2 cellular contexts compared by ENCODE assay signal in genomic region chr7:130491841-130492518, GRCh38.
A peak's percentile ranks its signal among the peaks of the same experiment; 100 is the strongest.
TF ChIP-seq lines count a peak whose summit lies in the region.

TSS of gene MEST (plus strand) at chr7:130492085. CDS start at chr7:130492314, 229 bp downstream.

TF ChIP-seq in IMR-90, 13 proteins besides CTCF, POLR2A, EP300 and RAD21:
- TF ChIP-seq MXI1 (IDR thresholded peaks at IDR 0.05; ENCODE audit: borderline replicate concordance, low read depth, low read length) (0 out of 2 replicates have a peak, but pooled peaks have one; percentile 11), MAFK (IDR thresholded peaks at IDR 0.05; ENCODE audit: low read depth, low read length) (no peak)

TF ChIP-seq in GM12878, 131 proteins besides CTCF, POLR2A, EP300 and RAD21:
- TF ChIP-seq RUNX3 (IDR thresholded peaks at IDR 0.05; ENCODE audit: low read length) (no peak), EGR1 (IDR thresholded peaks at IDR 0.05; ENCODE audit: borderline replicate concordance in 1 of 2, low read depth in 2 of 2, low read length in 2 of 2) (0 out of 3 replicates have a peak, but pooled peaks of 1 of the 2 experiments have one; percentile 6)
